18 cellular contexts compared by ENCODE assay signal in the genomic region with DNA sequence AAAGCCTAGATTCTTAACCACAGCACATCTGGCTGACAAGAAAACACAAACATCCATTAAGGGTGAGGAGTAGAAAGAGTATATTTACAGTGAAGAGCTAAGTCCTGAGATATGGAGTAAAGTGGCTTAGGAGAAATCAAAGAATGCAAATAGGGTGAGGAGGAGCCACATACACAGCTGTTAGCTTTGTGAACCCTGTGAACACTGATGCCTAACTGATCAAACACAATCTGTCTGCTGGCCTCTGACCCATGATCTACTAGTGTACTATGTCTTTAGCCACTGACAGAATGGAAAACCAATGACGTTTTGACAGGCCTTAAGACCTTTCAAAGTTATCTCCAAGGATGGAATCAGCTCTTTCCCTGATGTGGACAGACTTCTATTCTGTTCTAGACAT.
DNase-seq lines count a peak whose midpoint lies in the region; ATAC-seq and TF ChIP-seq lines count a peak whose summit lies in the region.
"Had no signal": no experiment of that assay in that cellular context is flagged by ENCODE, and none has a peak within 500 bp of the region (broad histone marks: within the 10 kb centered on the region; RNA-seq: fewer than 3 reads in every experiment).

No MANE protein-coding gene starts in this region.

- no peak overlapping the region for H2AFZ ChIP-seq in DND-41 (ENCODE audit: low read depth, low read length)

- no peak overlapping the region for H3K4me3 ChIP-seq in DND-41 (ENCODE audit: low read depth in 1 of 2, low read length in 2 of 2)
- H3K4me3 ChIP-seq: SJSA1 had no signal

- H4K20me1 ChIP-seq in DND-41 (ENCODE audit: insufficient read depth, low read length), result 0 out of 2 replicates have a peak, but pooled peaks cover 4% of the 10 kb centered on the region

- in situ Hi-C loops in GM13976 (cut with MboI; ENCODE audit: low sequenced_read_pairs, unreplicated experiment), result no loop called here

- no peaks in the 10 kb centered on the region for H3K36me3 ChIP-seq in DND-41 (ENCODE audit: insufficient read depth, low read length)
- H3K36me3 ChIP-seq: SJSA1 had no signal

- peak overlapping the region; percentile 22; the same call in 1 of the 2 replicates for H3K27ac ChIP-seq in DND-41 (ENCODE audit: low read length)
- H3K27ac ChIP-seq: RWPE1, SJSA1 had no signal

- CTCF ChIA-PET in activated CD8-positive, alpha-beta T cell treated with anti-CD3 and anti-CD28 coated beads for 36 hours (lab: Charles Lee), result interaction anchor here (0.9 to 2.6 kb wide), 7 partner anchors 10 to 252 kb away, joined by 3 to 13 read pairs (median 5); partner anchors contain the start of gene LPIN3

- H3K27me3 ChIP-seq in DND-41 (ENCODE audit: insufficient read depth, low read length, poor library complexity), result no peaks in the 10 kb centered on the region
- H3K27me3 ChIP-seq: SJSA1 had no signal

- H3K4me2 ChIP-seq in DND-41 (ENCODE audit: insufficient read depth, low read length), result no peak overlapping the region

- TF ChIP-seq CTCF in DND-41 (IDR thresholded peaks at IDR 0.05; ENCODE audit: borderline replicate concordance, extremely low read depth, low read length, poor library complexity, severe bottlenecking) (no peak), GM13976 (IDR thresholded peaks at IDR 0.05; ENCODE audit: borderline replicate concordance, control extremely low read depth, extremely low read depth, insufficient read depth, missing control alignments) (no peak)
- TF ChIP-seq CTCF in activated CD8-positive, alpha-beta T cell treated with anti-CD3 and anti-CD28 coated beads for 36 hours (IDR thresholded peaks at IDR 0.05), result no peak

- no peaks in the 10 kb centered on the region for H3K9me3 ChIP-seq in DND-41 (ENCODE audit: insufficient read depth, low read length, severe bottlenecking)
- H3K9me3 ChIP-seq: SJSA1 had no signal

- H3K4me1 ChIP-seq in DND-41 (ENCODE audit: insufficient read depth, low read length), result peaks cover 13% of the 10 kb centered on the region
- H3K4me1 ChIP-seq: SJSA1 had no signal

- H3K27me3 Mint-ChIP-seq in activated CD8-positive, alpha-beta T cell treated with anti-CD3 and anti-CD28 coated beads for 36 hours, result no peaks in the 10 kb centered on the region
- H3K27me3 Mint-ChIP-seq in central memory CD8-positive, alpha-beta T cell, result no peaks in the 10 kb centered on the region
- H3K27me3 Mint-ChIP-seq: CD8-positive, alpha-beta memory T cell had no signal

- intact Hi-C loops in activated CD8-positive, alpha-beta T cell treated with anti-CD3 and anti-CD28 coated beads for 36 hours (cut with micrococcal nuclease), result no loop called here

- H3K36me3 Mint-ChIP-seq in activated CD8-positive, alpha-beta T cell treated with anti-CD3 and anti-CD28 coated beads for 36 hours (ENCODE audit: low read depth), result no peaks in the 10 kb centered on the region
- no peaks in the 10 kb centered on the region for H3K36me3 Mint-ChIP-seq in central memory CD8-positive, alpha-beta T cell (ENCODE audit: insufficient read depth)
- peaks cover 6% of the 10 kb centered on the region for H3K36me3 Mint-ChIP-seq in stimulated activated effector memory CD8-positive, alpha-beta T cell treated with anti-CD3 and anti-CD28 coated beads, Interleukin-12 subunit alpha, Interleukin-12 subunit beta, amount 100 ng/mL, for 72 hours

- peaks cover 18% of the 10 kb centered on the region for H3K4me1 Mint-ChIP-seq in activated CD8-positive, alpha-beta T cell treated with anti-CD3 and anti-CD28 coated beads for 36 hours (ENCODE audit: low read depth)
- H3K4me1 Mint-ChIP-seq in central memory CD8-positive, alpha-beta T cell, result peaks cover 10% of the 10 kb centered on the region
- H3K4me1 Mint-ChIP-seq in stimulated activated effector memory CD8-positive, alpha-beta T cell treated with anti-CD3 and anti-CD28 coated beads, Interleukin-12 subunit alpha, Interleukin-12 subunit beta, amount 100 ng/mL, for 72 hours, result peaks cover 5% of the 10 kb centered on the region

- H3K9me3 Mint-ChIP-seq in activated CD8-positive, alpha-beta T cell treated with anti-CD3 and anti-CD28 coated beads for 36 hours, result no peaks in the 10 kb centered on the region
- no peaks in the 10 kb centered on the region for H3K9me3 Mint-ChIP-seq in central memory CD8-positive, alpha-beta T cell
- no peaks in the 10 kb centered on the region for H3K9me3 Mint-ChIP-seq in stimulated activated effector memory CD8-positive, alpha-beta T cell treated with anti-CD3 and anti-CD28 coated beads, Interleukin-12 subunit alpha, Interleukin-12 subunit beta, amount 100 ng/mL, for 72 hours
- H3K9me3 Mint-ChIP-seq: CD8-positive, alpha-beta memory T cell; HFFc6 had no signal

- peak; percentile 41; the same call in 1 of the 3 replicates for ATAC-seq in DND-41 (ENCODE audit: insufficient read depth, low read depth)
- ATAC-seq in activated CD8-positive, alpha-beta T cell treated with anti-CD3 and anti-CD28 coated beads for 36 hours, result peak; percentile 17
- ATAC-seq in central memory CD8-positive, alpha-beta T cell (replicated peaks; ENCODE audit: extremely low read depth, poor library complexity, severe bottlenecking), result no peak
- ATAC-seq in stimulated activated effector memory CD8-positive, alpha-beta T cell treated with anti-CD3 and anti-CD28 coated beads, Interleukin-12 subunit alpha, Interleukin-12 subunit beta, amount 100 ng/mL, for 72 hours, result no peak
- no peak for ATAC-seq in HG03196 (IDR thresholded peaks at IDR 0.05; ENCODE audit: unreplicated experiment)

- DNase-seq in DND-41, result no peak
- DNase-seq in activated CD8-positive, alpha-beta T cell treated with anti-CD3 and anti-CD28 coated beads for 36 hours, result no peak
- DNase-seq in central memory CD8-positive, alpha-beta T cell (ENCODE audit: low spot score in 2 of 2), result no peak
- DNase-seq in stimulated activated effector memory CD8-positive, alpha-beta T cell treated with anti-CD3 and anti-CD28 coated beads, Interleukin-12 subunit alpha, Interleukin-12 subunit beta, amount 100 ng/mL, for 72 hours (ENCODE audit: low spot score in 2 of 2), result no peak
- no peak for DNase-seq in GM13976 (ENCODE audit: low spot score)
- DNase-seq in NCI-H1436 treated with DMSO at 0.1 percent for 48 hours (lab: John Stamatoyannopoulos, UW), result no peak
- DNase-seq: AML-193; CD8-positive, alpha-beta memory T cell; GF-D8; GOT3; HFFc6; NCI-H1417 treated with DMSO at 0.1 percent for 48 hours; NCI-H2029 treated with DMSO at 0.1 percent for 48 hours; NCI-H524 treated with DMSO at 0.1 percent for 48 hours; OCI-M1 had no signal

- no peak overlapping the region for H3K9ac ChIP-seq in DND-41 (ENCODE audit: low read depth, low read length)

- H3K79me2 ChIP-seq in DND-41 (ENCODE audit: insufficient read depth, low read length), result no peaks in the 10 kb centered on the region

- POLR2A ChIA-PET in activated CD8-positive, alpha-beta T cell treated with anti-CD3 and anti-CD28 coated beads for 36 hours (lab: Charles Lee), result interaction anchor here (0.7 kb wide), 1 partner anchor 8 kb away, joined by 3 read pairs; no protein-coding TSS in a partner anchor

- H3K27ac Mint-ChIP-seq in activated CD8-positive, alpha-beta T cell treated with anti-CD3 and anti-CD28 coated beads for 36 hours, result peak overlapping the region; percentile 53
- peak overlapping the region; percentile 11 for H3K27ac Mint-ChIP-seq in central memory CD8-positive, alpha-beta T cell (ENCODE audit: low read depth)
- peak overlapping the region; percentile 27 for H3K27ac Mint-ChIP-seq in stimulated activated effector memory CD8-positive, alpha-beta T cell treated with anti-CD3 and anti-CD28 coated beads, Interleukin-12 subunit alpha, Interleukin-12 subunit beta, amount 100 ng/mL, for 72 hours
- H3K27ac Mint-ChIP-seq: HFFc6 had no signal

- H3K4me3 Mint-ChIP-seq in activated CD8-positive, alpha-beta T cell treated with anti-CD3 and anti-CD28 coated beads for 36 hours, result no peak overlapping the region
- no peak overlapping the region for H3K4me3 Mint-ChIP-seq in central memory CD8-positive, alpha-beta T cell
- H3K4me3 Mint-ChIP-seq in stimulated activated effector memory CD8-positive, alpha-beta T cell treated with anti-CD3 and anti-CD28 coated beads, Interleukin-12 subunit alpha, Interleukin-12 subunit beta, amount 100 ng/mL, for 72 hours, result no peak overlapping the region
- H3K4me3 Mint-ChIP-seq: CD8-positive, alpha-beta memory T cell; HFFc6 had no signal

Comparison
In these comparisons a context has a peak if more than half of its experiments do, and no peak if none do; other contexts are left out.
1. ATAC-seq: peak in DND-41 (single experiment) and activated CD8-positive, alpha-beta T cell treated with anti-CD3 and anti-CD28 coated beads for 36 hours (single experiment); none in central memory CD8-positive, alpha-beta T cell (single experiment), stimulated activated effector memory CD8-positive, alpha-beta T cell treated with anti-CD3 and anti-CD28 coated beads, Interleukin-12 subunit alpha, Interleukin-12 subunit beta, amount 100 ng/mL, for 72 hours (single experiment) and HG03196 (single experiment).
2. Peak in every context shown above with its lines, with median percentiles within 50 percentile points of each other: H3K27ac Mint-ChIP-seq.